Comparison of ENCODE assay signal across 27 cellular contexts in the genomic region with DNA sequence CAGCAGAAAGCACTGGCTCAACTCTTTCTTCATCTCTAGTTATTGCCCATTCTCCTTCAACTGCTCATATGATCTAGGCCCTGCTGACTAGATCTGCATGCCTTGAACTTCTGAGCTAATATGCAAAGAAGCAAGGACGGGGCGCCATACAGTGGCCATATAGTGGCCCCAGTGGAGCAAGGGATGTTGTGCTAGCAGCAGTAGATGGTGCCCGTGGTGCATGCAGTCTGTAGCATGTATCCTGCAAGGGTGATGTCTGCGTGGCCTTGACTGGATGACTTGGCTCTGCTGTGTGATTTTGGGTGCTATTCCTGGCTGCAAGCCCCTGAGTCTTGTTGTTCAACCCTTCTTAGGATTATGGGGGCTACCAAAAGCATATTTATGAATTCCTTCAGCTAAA. TPM values are rescaled to one million over a fixed set of nuclear protein-coding genes. Genes with fewer than 3 reads are reported as not detected.
A peak's percentile ranks its signal among the peaks of the same experiment; 100 is the strongest.
DNase-seq lines count a peak whose midpoint lies in the region; TF ChIP-seq lines count a peak whose summit lies in the region.
"Had no signal": no experiment of that assay in that cellular context is flagged by ENCODE, and none has a peak within 500 bp of the region (broad histone marks: within the 10 kb centered on the region; RNA-seq: fewer than 3 reads in every experiment).

No MANE protein-coding gene starts in this region.

- H3K4me3 ChIP-seq in neuronal stem cell (ENCODE audit: low read length in 2 of 2) (no peak overlapping the region), SK-N-SH (ENCODE audit: low read depth in 2 of 2, low read length in 1 of 2) (no peak overlapping the region)
- H3K4me3 ChIP-seq: A549, coronary artery, esophagus squamous epithelium, HAP-1, pancreas, right atrium auricular region, uterus had no signal

- no CpG with 5 or more reads among the region's 4 CpGs for WGBS in neuronal stem cell (ENCODE audit: extremely low coverage in 2 of 2, insufficient read length in 2 of 2, insufficient replicate concordance in 1 of 2), 2 donors
- 49% methylated on average over 4 of the region's 4 CpGs for WGBS in SK-N-SH (ENCODE audit: low lambda C conversion rate)

- H3F3A ChIP-seq in SK-N-SH (replicated peaks; ENCODE audit: insufficient read depth) = no peaks in the 10 kb centered on the region

- no peak for TF ChIP-seq EP300 in SK-N-SH (IDR thresholded peaks at IDR 0.05; ENCODE audit: borderline replicate concordance in 1 of 2, low read depth in 1 of 2, low read length in 1 of 2)

- H3K79me1 ChIP-seq in neuronal stem cell (ENCODE audit: low read depth, low read length) = peaks cover 2% of the 10 kb centered on the region

- peaks cover 3% of the 10 kb centered on the region; the same call in 1 of the 2 replicates for H3K9me2 ChIP-seq in SK-N-SH

- H2AK5ac ChIP-seq in neuronal stem cell (ENCODE audit: low read depth, low read length) = no peak overlapping the region

- H2BK120ac ChIP-seq in neuronal stem cell (ENCODE audit: low read depth, low read length) = no peak overlapping the region

- CTCF ChIA-PET in SK-N-SH (lab: Yijun Ruan, JAX) = no interaction called here

- no peaks in the 10 kb centered on the region for H3K36me3 ChIP-seq in neuronal stem cell (replicated peaks in 1 of 2; ENCODE audit: control insufficient read depth in 2 of 2, insufficient read depth in 2 of 2, low read length in 2 of 2)
- no peaks in the 10 kb centered on the region for H3K36me3 ChIP-seq in SK-N-SH (replicated peaks in 1 of 2; ENCODE audit: control insufficient read depth in 1 of 2, insufficient read depth in 2 of 2, low read length in 1 of 2)
- H3K36me3 ChIP-seq: esophagus squamous epithelium, HAP-1, pancreas, right atrium auricular region, uterus had no signal

- H3K18ac ChIP-seq in neuronal stem cell (ENCODE audit: low read length) = no peak overlapping the region

- H3K4me1 ChIP-seq in neuronal stem cell (ENCODE audit: control insufficient read depth in 2 of 2, insufficient read depth in 1 of 2, low read depth in 1 of 2, low read length in 2 of 2) (peaks cover 0 to 2% of the 10 kb centered on the region in 2 donors), SK-N-SH (ENCODE audit: control insufficient read depth in 1 of 2, insufficient read depth in 2 of 2, low read depth in 1 of 2, low read length in 1 of 2) (no peaks in the 10 kb centered on the region)
- H3K4me1 ChIP-seq: A549, esophagus squamous epithelium, HAP-1, pancreas, right atrium auricular region, uterus had no signal

- DNase-seq in NCI-H748 (lab: John Stamatoyannopoulos, UW; ENCODE audit: unreplicated experiment) (peak; percentile 1), NCI-H748 treated with DMSO at 0.1 percent for 48 hours (lab: John Stamatoyannopoulos, UW) (no peak), MV-4-11 (lab: John Stamatoyannopoulos, UW) (peak; percentile 10), UCSD-AML1 (lab: John Stamatoyannopoulos, UW; ENCODE audit: unreplicated experiment) (peak; percentile 17), neuronal stem cell (ENCODE audit: low spot score) (no peak), 8988T (no peak), SK-N-SH (no peak)
- no peak for DNase-seq in stimulated activated CD8-positive, alpha-beta memory T cell treated with anti-CD3 and anti-CD28 coated beads, Interleukin-4, amount 100 ng/mL, for 48 hours
- DNase-seq: activated CD4-positive, alpha-beta T cell treated with anti-CD3 and anti-CD28 coated beads for 48 hours; activated naive CD4-positive, alpha-beta T cell treated with Interleukin-2 at 50 U/mL for 16 hours; activated T-cell treated with anti-CD3 and anti-CD28 coated beads, Interleukin-2, amount 50 U/mL, for 48 hours; effector memory CD8-positive, alpha-beta T cell; esophagus squamous epithelium; IMR-90; NCI-H1694 treated with DMSO at 0.1 percent for 48 hours; NCI-H526; pancreas; SIG-M5; stimulated activated CD4-positive, alpha-beta T cell treated with anti-CD3 and anti-CD28 coated beads, Interleukin-12 subunit alpha, Interleukin-12 subunit beta, amount 100 ng/mL, for 4 hours; stimulated activated CD4-positive, alpha-beta T cell treated with anti-CD3 and anti-CD28 coated beads, Interleukin-4, amount 100 ng/mL, for 24 hours; stimulated activated naive CD4-positive, alpha-beta T cell; uterus had no signal

- no peak overlapping the region for H3K9ac ChIP-seq in neuronal stem cell (ENCODE audit: low read depth, low read length, poor library complexity)
- no peak overlapping the region for H3K9ac ChIP-seq in SK-N-SH

- H4K20me1 ChIP-seq in SK-N-SH (ENCODE audit: insufficient read depth) = no peaks in the 10 kb centered on the region

- no peak overlapping the region for H3K27ac ChIP-seq in neuronal stem cell (replicated peaks; ENCODE audit: low read length)
- H3K27ac ChIP-seq in SK-N-SH (ENCODE audit: low read depth in 2 of 2, low read length in 1 of 2) = no peak overlapping the region
- H3K27ac ChIP-seq: A549, coronary artery, esophagus squamous epithelium, HL-60, pancreas, right atrium auricular region, uterus had no signal

- H2AFZ ChIP-seq in neuronal stem cell (ENCODE audit: low read length) = no peak overlapping the region
- H2AFZ ChIP-seq in SK-N-SH (ENCODE audit: low read depth) = no peak overlapping the region

- H4K91ac ChIP-seq in neuronal stem cell (ENCODE audit: low read depth, low read length, poor library complexity) = no peak overlapping the region

- H3K14ac ChIP-seq in neuronal stem cell (ENCODE audit: low read length) = no peak overlapping the region

- no peaks in the 10 kb centered on the region for H3K9me3 ChIP-seq in neuronal stem cell (replicated peaks in 1 of 2; ENCODE audit: control insufficient read depth in 2 of 2, insufficient read depth in 1 of 2, low read depth in 1 of 2, low read length in 2 of 2)
- H3K9me3 ChIP-seq in SK-N-SH = no peaks in the 10 kb centered on the region
- H3K9me3 ChIP-seq: A549, esophagus squamous epithelium, HAP-1, pancreas, right atrium auricular region, uterus had no signal

- H4K8ac ChIP-seq in neuronal stem cell (ENCODE audit: low read depth, low read length) = no peak overlapping the region

- POLR2A ChIA-PET in SK-N-SH (lab: Yijun Ruan, JAX) = no interaction called here

- H2BK12ac ChIP-seq in neuronal stem cell (ENCODE audit: low read length) = no peak overlapping the region

- H3K4ac ChIP-seq in neuronal stem cell (ENCODE audit: low read length) = peak overlapping the region; percentile 26

- H2BK15ac ChIP-seq in neuronal stem cell (ENCODE audit: low read length) = no peak overlapping the region

- TF ChIP-seq CTCF in SK-N-SH (IDR thresholded peaks at IDR 0.05) = no peak

- H3K79me2 ChIP-seq in SK-N-SH (ENCODE audit: insufficient read depth) = no peaks in the 10 kb centered on the region

- no peak for TF ChIP-seq RAD21 in SK-N-SH (IDR thresholded peaks at IDR 0.05; ENCODE audit: low read length)

- H2BK5ac ChIP-seq in neuronal stem cell (ENCODE audit: low read length) = no peak overlapping the region

- no peaks in the 10 kb centered on the region for H3K27me3 ChIP-seq in neuronal stem cell (ENCODE audit: control insufficient read depth in 3 of 3, insufficient read depth in 3 of 3, low read depth in 1 of 3, low read length in 3 of 3)
- H3K27me3 ChIP-seq in SK-N-SH (ENCODE audit: insufficient read depth) = no peaks in the 10 kb centered on the region
- H3K27me3 ChIP-seq: esophagus squamous epithelium, pancreas, right atrium auricular region, uterus had no signal

- no peak overlapping the region for H3K4me2 ChIP-seq in neuronal stem cell (ENCODE audit: insufficient read depth, low read length, poor library complexity, severe bottlenecking)
- H3K4me2 ChIP-seq in SK-N-SH = no peak overlapping the region
- H3K4me2 ChIP-seq: A549 had no signal

- H3K23ac ChIP-seq in neuronal stem cell (ENCODE audit: low read depth, low read length, poor library complexity) = no peak overlapping the region

TF ChIP-seq in SK-N-SH, 30 proteins besides CTCF, POLR2A, EP300 and RAD21:
- TF ChIP-seq, protein P1, sequence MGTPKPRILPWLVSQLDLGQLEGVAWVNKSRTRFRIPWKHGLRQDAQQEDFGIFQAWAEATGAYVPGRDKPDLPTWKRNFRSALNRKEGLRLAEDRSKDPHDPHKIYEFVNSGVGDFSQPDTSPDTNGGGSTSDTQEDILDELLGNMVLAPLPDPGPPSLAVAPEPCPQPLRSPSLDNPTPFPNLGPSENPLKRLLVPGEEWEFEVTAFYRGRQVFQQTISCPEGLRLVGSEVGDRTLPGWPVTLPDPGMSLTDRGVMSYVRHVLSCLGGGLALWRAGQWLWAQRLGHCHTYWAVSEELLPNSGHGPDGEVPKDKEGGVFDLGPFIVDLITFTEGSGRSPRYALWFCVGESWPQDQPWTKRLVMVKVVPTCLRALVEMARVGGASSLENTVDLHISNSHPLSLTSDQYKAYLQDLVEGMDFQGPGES (IDR thresholded peaks at IDR 0.05; ENCODE audit: low read depth, low read length) = no peak
- no peak for TF ChIP-seq GABPA (IDR thresholded peaks at IDR 0.05; ENCODE audit: low read depth)
- no peak for TF ChIP-seq TCF12 (IDR thresholded peaks at IDR 0.05)
- TF ChIP-seq TEAD4 (IDR thresholded peaks at IDR 0.05; ENCODE audit: borderline replicate concordance, insufficient read depth) = no peak
- no peak for TF ChIP-seq RXRA (IDR thresholded peaks at IDR 0.05; ENCODE audit: borderline replicate concordance, low read depth)
- TF ChIP-seq NFIC (IDR thresholded peaks at IDR 0.05; ENCODE audit: borderline replicate concordance) = no peak
TF ChIP-seq in SK-N-SH: peak in this region for 0.

RNA-seq across cellular contexts. Expression of a gene that starts 12.2 kb away (rescaled TPM):
- polyA plus RNA-seq in neuronal stem cell (2013, experiment 1 of 2) = 24.2 TPM
- polyA plus RNA-seq in neuronal stem cell (2013, experiment 2 of 2) = 23.3 TPM
- 15.1 and 21.1 TPM in 2 replicates for polyA plus RNA-seq in SK-N-SH (2012; rRNA removed)
- polyA plus RNA-seq in SK-N-SH (2012; cell fraction: cytosol; rRNA removed) = 24.0 and 25.4 TPM in 2 replicates
- polyA plus RNA-seq in SK-N-SH (2012; cell fraction: nucleus; rRNA removed) = 9.7 and 21.3 TPM in 2 replicates

Comparison
In these comparisons a context has a peak if more than half of its experiments do, and no peak if none do; other contexts are left out.
1. DNase-seq: peak in NCI-H748 (single experiment), MV-4-11 (single experiment) and UCSD-AML1 (single experiment); none in NCI-H748 treated with DMSO at 0.1 percent for 48 hours (single experiment), neuronal stem cell (single experiment), 8988T (single experiment), stimulated activated CD8-positive, alpha-beta memory T cell treated with anti-CD3 and anti-CD28 coated beads, Interleukin-4, amount 100 ng/mL, for 48 hours (single experiment) and SK-N-SH (single experiment).